8 cellular contexts compared by ENCODE assay signal in genomic region chr1:29379438-29380073, GRCh38.
DNase-seq lines count a peak whose midpoint lies in the region; ATAC-seq and TF ChIP-seq lines count a peak whose summit lies in the region.

No MANE protein-coding gene starts in this region.

- H3K27me3 ChIP-seq in hepatocyte (peaks cover 4% of the 10 kb centered on the region), MG63 (no peaks in the 10 kb centered on the region)

- no peak overlapping the region for H3K4me3 Mint-ChIP-seq in activated T-cell treated with anti-CD3 and anti-CD28 coated beads, Interleukin-2, amount 50 U/mL, for 24 hours

- no peak overlapping the region for H3K27ac ChIP-seq in hepatocyte

- DNase-seq in CD1c-positive myeloid dendritic cell (ENCODE audit: extremely low spot score) (peak; percentile 34), H4 (ENCODE audit: low spot score) (peak; percentile 49), RKO (ENCODE audit: low spot score) (peak; percentile 60), hepatocyte (ENCODE audit: low spot score) (no peak), MG63 (no peak)
- DNase-seq in activated T-cell treated with anti-CD3 and anti-CD28 coated beads, Interleukin-2, amount 50 U/mL, for 24 hours = no peak

- ATAC-seq in GM18870 (IDR thresholded peaks at IDR 0.05; ENCODE audit: unreplicated experiment) (no peak), GM21528 (IDR thresholded peaks at IDR 0.05; ENCODE audit: low FRiP score, unreplicated experiment) (no peak)

- H3K36me3 Mint-ChIP-seq in activated T-cell treated with anti-CD3 and anti-CD28 coated beads, Interleukin-2, amount 50 U/mL, for 24 hours (ENCODE audit: low read depth) = peaks cover 8% of the 10 kb centered on the region

- no peak overlapping the region for H3K27ac Mint-ChIP-seq in activated T-cell treated with anti-CD3 and anti-CD28 coated beads, Interleukin-2, amount 50 U/mL, for 24 hours

- TF ChIP-seq CTCF in hepatocyte (IDR thresholded peaks at IDR 0.05; ENCODE audit: poor library complexity) = peak; percentile 44

- H3K4me3 ChIP-seq in hepatocyte (no peak overlapping the region), MG63 (no peak overlapping the region)

- H2AFZ ChIP-seq in hepatocyte = no peak overlapping the region

- no peaks in the 10 kb centered on the region for H3K79me2 ChIP-seq in hepatocyte

- H3K4me2 ChIP-seq in hepatocyte = no peak overlapping the region

- peaks cover 9% of the 10 kb centered on the region for H3K9me3 ChIP-seq in hepatocyte (ENCODE audit: low read depth)
- H3K9me3 ChIP-seq in MG63 = peaks cover 33% of the 10 kb centered on the region

- H3K4me1 ChIP-seq in hepatocyte (ENCODE audit: insufficient read depth) = no peaks in the 10 kb centered on the region

- H4K20me1 ChIP-seq in hepatocyte (ENCODE audit: insufficient read depth, poor library complexity, severe bottlenecking) = no peaks in the 10 kb centered on the region

- WGBS in hepatocyte (ENCODE audit: low lambda C conversion rate, missing lambda C conversion rate) = 28% methylated on average over 7 of the region's 7 CpGs

- peaks cover 2% of the 10 kb centered on the region for H3K9me2 ChIP-seq in hepatocyte (replicated peaks; ENCODE audit: insufficient read depth)

- H3K9me3 Mint-ChIP-seq in activated T-cell treated with anti-CD3 and anti-CD28 coated beads, Interleukin-2, amount 50 U/mL, for 24 hours = peaks cover 23% of the 10 kb centered on the region

- no peaks in the 10 kb centered on the region for H3K4me1 Mint-ChIP-seq in activated T-cell treated with anti-CD3 and anti-CD28 coated beads, Interleukin-2, amount 50 U/mL, for 24 hours (ENCODE audit: low read depth)

- H3K27me3 Mint-ChIP-seq in activated T-cell treated with anti-CD3 and anti-CD28 coated beads, Interleukin-2, amount 50 U/mL, for 24 hours = peaks cover 49% of the 10 kb centered on the region

- no peaks in the 10 kb centered on the region for H3K36me3 ChIP-seq in hepatocyte (replicated peaks; ENCODE audit: insufficient read depth, low read depth)
- no peaks in the 10 kb centered on the region for H3K36me3 ChIP-seq in MG63

Comparison
In these comparisons a context has a peak if more than half of its experiments do, and no peak if none do; other contexts are left out.
1. DNase-seq: peak in CD1c-positive myeloid dendritic cell (single experiment), H4 (single experiment) and RKO (single experiment); none in hepatocyte (single experiment), MG63 (single experiment) and activated T-cell treated with anti-CD3 and anti-CD28 coated beads, Interleukin-2, amount 50 U/mL, for 24 hours (single experiment).